ENCODE assay signal across 27 cellular contexts in the genomic region with DNA sequence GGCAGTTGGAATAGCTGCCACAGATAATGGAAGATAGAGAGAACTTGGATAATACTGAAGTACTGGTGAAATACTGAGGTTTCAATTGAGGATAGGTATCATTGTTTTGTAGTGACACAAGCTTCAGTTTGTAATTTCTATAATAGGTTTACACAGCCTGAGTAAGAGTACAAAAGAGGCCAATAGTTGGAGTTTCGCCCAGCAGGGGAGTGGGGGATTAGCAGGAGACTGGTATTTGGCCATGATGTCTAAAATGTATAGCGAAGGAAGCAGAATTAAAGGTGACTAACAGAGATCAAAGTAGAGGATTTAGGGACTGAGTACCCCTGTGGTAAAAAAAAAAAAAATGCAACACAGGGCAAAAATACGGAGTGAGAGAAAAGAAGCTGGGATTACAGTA.
"Had no signal": no experiment of that assay in that cellular context is flagged by ENCODE, and none has a peak within 500 bp of the region (broad histone marks: within the 10 kb centered on the region; RNA-seq: fewer than 3 reads in every experiment).

No MANE protein-coding gene starts in this region.

- H3K27me3 ChIP-seq: adrenal gland, body of pancreas, Peyer's patch had no signal

- H3K9me3 ChIP-seq: adrenal gland, body of pancreas, Peyer's patch, SJCRH30, SK-N-SH had no signal

- H3K4me1 ChIP-seq: adrenal gland, body of pancreas, Peyer's patch, SJCRH30 had no signal

- H3K36me3 ChIP-seq: adrenal gland, Peyer's patch, SJCRH30 had no signal

- H3K27ac ChIP-seq: adrenal gland, body of pancreas, Peyer's patch, RWPE1, SJCRH30 had no signal

- DNase-seq: activated CD4-positive, alpha-beta T cell treated with anti-CD3 and anti-CD28 coated beads for 48 hours; activated CD4-positive, alpha-beta T cell treated with anti-CD3 and anti-CD28 coated beads, Interleukin-2, amount 50 U/mL, for 4 hours; activated CD4-positive, CD25-positive, alpha-beta regulatory T cell treated with anti-CD3 and anti-CD28 coated beads, Interleukin-2, amount 50 U/mL, for 72 hours; activated CD8-positive, alpha-beta memory T cell treated with anti-CD3 and anti-CD28 coated beads, Interleukin-2, amount 50 U/mL, for 48 hours; activated CD8-positive, alpha-beta T cell treated with anti-CD3 and anti-CD28 coated beads, Interleukin-2, amount 10 ng/mL, durations not matched to agents 7 days and 5 days; activated naive CD4-positive, alpha-beta T cell treated with anti-CD3 and anti-CD28 coated beads, Interleukin-2, amount 50 U/mL, for 16 hours; activated naive CD8-positive, alpha-beta T cell treated with anti-CD3 and anti-CD28 coated beads, Interleukin-2, amount 10 ng/mL, durations not matched to agents 7 days and 5 days; activated T-cell treated with anti-CD3 and anti-CD28 coated beads, Interleukin-2, amount 50 U/mL, for 1 hour; adrenal gland; aorta; body of pancreas; central memory CD4-positive, alpha-beta T cell; IMR-90; Kasumi-1; KBM-7; NCI-H1105; NCI-H1694; NCI-H2029; NCI-H2107; NCI-H524; Peyer's patch; Right ventricle myocardium superior; SJCRH30; SK-N-SH; T-helper 1 cell had no signal

- ATAC-seq: activated CD8-positive, alpha-beta T cell treated with anti-CD3 and anti-CD28 coated beads, Interleukin-2, amount 10 ng/mL, durations not matched to agents 7 days and 5 days; body of pancreas; WTC11 had no signal

- H3K4me3 ChIP-seq: adrenal gland, body of pancreas, Peyer's patch, SJCRH30 had no signal
